Comparison of ENCODE assay signal across 1 cellular context in genomic region chr6:142440603-142441293, GRCh38.
TF ChIP-seq lines count a peak whose summit lies in the region.

No MANE protein-coding gene starts in this region.

TF ChIP-seq in HepG2, 621 proteins besides CTCF, POLR2A, EP300 and RAD21 (continued from another document):
- TF ChIP-seq NR3C1 (CRISPR knock-in tag; IDR thresholded peaks at IDR 0.05) = no peak
- no peak for TF ChIP-seq TGIF2 (CRISPR knock-in tag; IDR thresholded peaks at IDR 0.05)
- no peak for TF ChIP-seq ZNF883 (CRISPR knock-in tag; IDR thresholded peaks at IDR 0.05; ENCODE audit: not compliant biosample characterization)
- TF ChIP-seq, protein P1, sequence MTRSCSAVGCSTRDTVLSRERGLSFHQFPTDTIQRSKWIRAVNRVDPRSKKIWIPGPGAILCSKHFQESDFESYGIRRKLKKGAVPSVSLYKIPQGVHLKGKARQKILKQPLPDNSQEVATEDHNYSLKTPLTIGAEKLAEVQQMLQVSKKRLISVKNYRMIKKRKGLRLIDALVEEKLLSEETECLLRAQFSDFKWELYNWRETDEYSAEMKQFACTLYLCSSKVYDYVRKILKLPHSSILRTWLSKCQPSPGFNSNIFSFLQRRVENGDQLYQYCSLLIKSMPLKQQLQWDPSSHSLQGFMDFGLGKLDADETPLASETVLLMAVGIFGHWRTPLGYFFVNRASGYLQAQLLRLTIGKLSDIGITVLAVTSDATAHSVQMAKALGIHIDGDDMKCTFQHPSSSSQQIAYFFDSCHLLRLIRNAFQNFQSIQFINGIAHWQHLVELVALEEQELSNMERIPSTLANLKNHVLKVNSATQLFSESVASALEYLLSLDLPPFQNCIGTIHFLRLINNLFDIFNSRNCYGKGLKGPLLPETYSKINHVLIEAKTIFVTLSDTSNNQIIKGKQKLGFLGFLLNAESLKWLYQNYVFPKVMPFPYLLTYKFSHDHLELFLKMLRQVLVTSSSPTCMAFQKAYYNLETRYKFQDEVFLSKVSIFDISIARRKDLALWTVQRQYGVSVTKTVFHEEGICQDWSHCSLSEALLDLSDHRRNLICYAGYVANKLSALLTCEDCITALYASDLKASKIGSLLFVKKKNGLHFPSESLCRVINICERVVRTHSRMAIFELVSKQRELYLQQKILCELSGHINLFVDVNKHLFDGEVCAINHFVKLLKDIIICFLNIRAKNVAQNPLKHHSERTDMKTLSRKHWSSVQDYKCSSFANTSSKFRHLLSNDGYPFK (CRISPR knock-in tag; IDR thresholded peaks at IDR 0.05; ENCODE audit: borderline replicate concordance) = no peak
- TF ChIP-seq RBM22 (optimal IDR thresholded peaks at IDR 0.05; ENCODE audit: low read length) = peak; percentile 36
- TF ChIP-seq ZNF44 (CRISPR knock-in tag; IDR thresholded peaks at IDR 0.05) = no peak
- TF ChIP-seq, protein P2, sequence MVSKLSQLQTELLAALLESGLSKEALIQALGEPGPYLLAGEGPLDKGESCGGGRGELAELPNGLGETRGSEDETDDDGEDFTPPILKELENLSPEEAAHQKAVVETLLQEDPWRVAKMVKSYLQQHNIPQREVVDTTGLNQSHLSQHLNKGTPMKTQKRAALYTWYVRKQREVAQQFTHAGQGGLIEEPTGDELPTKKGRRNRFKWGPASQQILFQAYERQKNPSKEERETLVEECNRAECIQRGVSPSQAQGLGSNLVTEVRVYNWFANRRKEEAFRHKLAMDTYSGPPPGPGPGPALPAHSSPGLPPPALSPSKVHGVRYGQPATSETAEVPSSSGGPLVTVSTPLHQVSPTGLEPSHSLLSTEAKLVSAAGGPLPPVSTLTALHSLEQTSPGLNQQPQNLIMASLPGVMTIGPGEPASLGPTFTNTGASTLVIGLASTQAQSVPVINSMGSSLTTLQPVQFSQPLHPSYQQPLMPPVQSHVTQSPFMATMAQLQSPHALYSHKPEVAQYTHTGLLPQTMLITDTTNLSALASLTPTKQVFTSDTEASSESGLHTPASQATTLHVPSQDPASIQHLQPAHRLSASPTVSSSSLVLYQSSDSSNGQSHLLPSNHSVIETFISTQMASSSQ (IDR thresholded peaks at IDR 0.05; ENCODE audit: low read depth) = no peak
- TF ChIP-seq, protein P2 (CRISPR knock-in tag; IDR thresholded peaks at IDR 0.05; ENCODE audit: borderline replicate concordance) = no peak
